In genomic region chr6:160128879-160129516, GRCh38 we compare ENCODE assay signal across 22 cellular contexts. TPM values are rescaled to one million over a fixed set of nuclear protein-coding genes. Genes with fewer than 3 reads are reported as not detected.
A peak's percentile ranks its signal among the peaks of the same experiment; 100 is the strongest.
DNase-seq lines count a peak whose midpoint lies in the region; ATAC-seq, FAIRE-seq and TF ChIP-seq lines count a peak whose summit lies in the region.
"Had no signal": no experiment of that assay in that cellular context is flagged by ENCODE, and none has a peak within 500 bp of the region (broad histone marks: within the 10 kb centered on the region; RNA-seq: fewer than 3 reads in every experiment).

No MANE protein-coding gene starts in this region.

- no peak overlapping the region for H3K4me3 ChIP-seq in K562
- H3K4me3 ChIP-seq in liver (ENCODE audit: low read depth in 1 of 3, low read length in 3 of 3): no peak overlapping the region
- no peak overlapping the region for H3K4me3 ChIP-seq in aorta (ENCODE audit: low read length in 2 of 2)
- H3K4me3 ChIP-seq: GM12878, GM23338 had no signal

- H3K27me3 Mint-ChIP-seq in activated T-cell treated with anti-CD3 and anti-CD28 coated beads, Interleukin-2, amount 50 U/mL, for 72 hours (ENCODE audit: low read depth): no peaks in the 10 kb centered on the region
- no peaks in the 10 kb centered on the region for H3K27me3 Mint-ChIP-seq in activated T-cell treated with anti-CD3 and anti-CD28 coated beads, Interleukin-2, amount 50 U/mL, for 24 hours

- H3K9ac ChIP-seq in K562 (ENCODE audit: insufficient read depth in 1 of 2, low read depth in 2 of 2, low read length in 2 of 2) (no peak overlapping the region), liver (ENCODE audit: low read depth in 1 of 2, low read length in 2 of 2) (no peak overlapping the region)

- H3K4me1 ChIP-seq in K562 (replicated peaks in 1 of 2; ENCODE audit: control insufficient read depth in 2 of 2, insufficient read depth in 2 of 2, low read length in 2 of 2) (peaks cover 0 to 12% of the 10 kb centered on the region in 2 experiments; a peak in 3 of 5 replicates), liver (ENCODE audit: control insufficient read depth in 4 of 4, insufficient read depth in 4 of 4, low read length in 3 of 4) (peaks cover 14 to 66% (median 41%) of the 10 kb centered on the region in 4 donors), aorta (ENCODE audit: control insufficient read depth in 1 of 2, insufficient read depth in 2 of 2, low read length in 2 of 2) (no peaks in the 10 kb centered on the region)

- H3K36me3 Mint-ChIP-seq in activated T-cell treated with anti-CD3 and anti-CD28 coated beads, Interleukin-2, amount 50 U/mL, for 72 hours (ENCODE audit: insufficient read depth in 2 of 2): no peaks in the 10 kb centered on the region
- H3K36me3 Mint-ChIP-seq in activated T-cell treated with anti-CD3 and anti-CD28 coated beads, Interleukin-2, amount 50 U/mL, for 24 hours (ENCODE audit: low read depth): peaks cover 2% of the 10 kb centered on the region
- H3K36me3 Mint-ChIP-seq: CD8-positive, alpha-beta T cell had no signal

- ATAC-seq in activated T-cell treated with anti-CD3 and anti-CD28 coated beads, Interleukin-2, amount 50 U/mL, for 72 hours (replicated peaks in 1 of 2): no peak
- ATAC-seq in K562 (no peak), aorta (ENCODE audit: low FRiP score) (peak; percentile 36)
- ATAC-seq: CD8-positive, alpha-beta T cell; GM12878; GM23338; Panc1 had no signal

- no peaks in the 10 kb centered on the region for H3K9me1 ChIP-seq in K562 (ENCODE audit: control insufficient read depth, insufficient read depth, low read length)

- H3K9me3 Mint-ChIP-seq in activated T-cell treated with anti-CD3 and anti-CD28 coated beads, Interleukin-2, amount 50 U/mL, for 72 hours: no peaks in the 10 kb centered on the region
- H3K9me3 Mint-ChIP-seq in activated T-cell treated with anti-CD3 and anti-CD28 coated beads, Interleukin-2, amount 50 U/mL, for 24 hours: no peaks in the 10 kb centered on the region
- H3K9me3 Mint-ChIP-seq: CD8-positive, alpha-beta T cell had no signal

- in situ Hi-C loops in K562 (cut with MboI): no loop called here

- H3K27ac ChIP-seq in K562 (ENCODE audit: extremely low read depth, low read depth, low read length) (no peak overlapping the region), liver (ENCODE audit: low read depth in 1 of 2, low read length in 2 of 2) (peak overlapping the region; percentile 55 to 63), aorta (ENCODE audit: low read depth in 1 of 2, low read length in 2 of 2) (no peak overlapping the region)

- TF ChIP-seq CTCF in K562 (IDR thresholded peaks at IDR 0.05 in 2 of 3, conservative IDR thresholded peaks at IDR 0.05 in 1 of 3; ENCODE audit: insufficient read depth in 2 of 3, low read depth in 1 of 3, low read length in 3 of 3): no peak
- no peak for TF ChIP-seq CTCF in liver (IDR thresholded peaks at IDR 0.05; ENCODE audit: low read depth, low read length, missing input control)

- H2AFZ ChIP-seq in K562 (ENCODE audit: low read depth, low read length): no peak overlapping the region
- H2AFZ ChIP-seq: GM23338 had no signal

- H3K36me3 ChIP-seq in K562 (ENCODE audit: control insufficient read depth, insufficient read depth, low read length) (no peaks in the 10 kb centered on the region), liver (ENCODE audit: control insufficient read depth in 4 of 4, insufficient read depth in 3 of 4, low read depth in 1 of 4, low read length in 3 of 4) (peaks cover 0 to 21% (median 2%) of the 10 kb centered on the region in 4 donors), aorta (ENCODE audit: control insufficient read depth in 1 of 2, insufficient read depth in 2 of 2, low read length in 1 of 2) (no peaks in the 10 kb centered on the region)

- H3K4me3 Mint-ChIP-seq in activated T-cell treated with anti-CD3 and anti-CD28 coated beads, Interleukin-2, amount 50 U/mL, for 72 hours: no peak overlapping the region
- no peak overlapping the region for H3K4me3 Mint-ChIP-seq in activated T-cell treated with anti-CD3 and anti-CD28 coated beads, Interleukin-2, amount 50 U/mL, for 24 hours
- H3K4me3 Mint-ChIP-seq: CD8-positive, alpha-beta T cell; GM23338 had no signal

- no peak for TF ChIP-seq EP300 in K562 (IDR thresholded peaks at IDR 0.05; ENCODE audit: low read length)

- FAIRE-seq in K562 (lab: Jason Lieb, UNC) (peak; percentile 51), GM12891 (lab: Jason Lieb, UNC) (no peak)
- FAIRE-seq: GM12878 had no signal

- no TSS peak for BruUV-seq in K562 (replicated peaks; lab: Mats Ljungman, UMichigan)

- no peak overlapping the region for H3K4me2 ChIP-seq in K562 (ENCODE audit: insufficient read depth, low read length)
- H3K4me2 ChIP-seq: GM23338 had no signal

- H3K4me1 Mint-ChIP-seq in activated T-cell treated with anti-CD3 and anti-CD28 coated beads, Interleukin-2, amount 50 U/mL, for 72 hours (ENCODE audit: low read depth): peaks cover 7% of the 10 kb centered on the region
- peaks cover 13% of the 10 kb centered on the region for H3K4me1 Mint-ChIP-seq in activated T-cell treated with anti-CD3 and anti-CD28 coated beads, Interleukin-2, amount 50 U/mL, for 24 hours (ENCODE audit: low read depth)

- H3K9me3 ChIP-seq in K562 (replicated peaks; ENCODE audit: control insufficient read depth, insufficient read depth, low read depth, low read length) (no peaks in the 10 kb centered on the region), liver (ENCODE audit: control insufficient read depth in 4 of 4, low read length in 3 of 4) (no peaks in the 10 kb centered on the region), aorta (ENCODE audit: control insufficient read depth, low read length) (no peaks in the 10 kb centered on the region)

- peaks cover 43 to 61% of the 10 kb centered on the region in 2 experiments for H3K27me3 ChIP-seq in K562 (ENCODE audit: control insufficient read depth in 2 of 2, insufficient read depth in 2 of 2, low read length in 2 of 2)
- no peaks in the 10 kb centered on the region for H3K27me3 ChIP-seq in liver (ENCODE audit: control insufficient read depth in 4 of 4, insufficient read depth in 4 of 4, low read length in 3 of 4)
- no peaks in the 10 kb centered on the region for H3K27me3 ChIP-seq in aorta (ENCODE audit: control insufficient read depth in 1 of 2, insufficient read depth in 2 of 2, low read length in 1 of 2)

- peak overlapping the region; percentile 26 for H3K27ac Mint-ChIP-seq in activated T-cell treated with anti-CD3 and anti-CD28 coated beads, Interleukin-2, amount 50 U/mL, for 72 hours
- no peak overlapping the region for H3K27ac Mint-ChIP-seq in activated T-cell treated with anti-CD3 and anti-CD28 coated beads, Interleukin-2, amount 50 U/mL, for 24 hours
- H3K27ac Mint-ChIP-seq: CD8-positive, alpha-beta T cell; GM23338 had no signal

- POLR2A ChIA-PET in K562 (lab: Yijun Ruan, JAX): no interaction called here

- TF ChIP-seq RAD21 in K562 (CRISPR knock-in tag; conservative IDR thresholded peaks at IDR 0.05 in 1 of 2, IDR thresholded peaks at IDR 0.05 in 1 of 2): no peak
- no peak for TF ChIP-seq RAD21 in liver (IDR thresholded peaks at IDR 0.05)

- intact Hi-C loops in K562 (cut with micrococcal nuclease): no loop called here
- intact Hi-C loops in aorta (cut with DNase I): no loop called here

- CTCF ChIA-PET in K562 (lab: Yijun Ruan, JAX; ENCODE audit: low intra/inter-chr PET ratio): interaction anchor here (0.7 kb wide), 1 partner anchor 10 kb away, joined by 4 read pairs; no protein-coding TSS in a partner anchor

- 5% methylated on average over 6 of the region's 6 CpGs for WGBS in K562 (ENCODE audit: insufficient coverage, low coverage, missing lambda C conversion rate)
- WGBS in liver: 81% methylated on average over 6 of the region's 6 CpGs
- WGBS in aorta, 2 donors: 91 to 92% methylated on average over 6 of the region's 6 CpGs

- 0 out of 2 replicates have a peak, but pooled peaks cover 4% of the 10 kb centered on the region for H4K20me1 ChIP-seq in K562 (replicated peaks; ENCODE audit: control insufficient read depth, insufficient read depth, low read length)

- TF ChIP-seq POLR2A in K562 (conservative IDR thresholded peaks at IDR 0.05): no peak
- no peak for TF ChIP-seq POLR2A in GM12891 (IDR thresholded peaks at IDR 0.05; ENCODE audit: low read depth, low read length)

- H3K79me2 ChIP-seq in K562 (ENCODE audit: control insufficient read depth, insufficient read depth, low read length): no peaks in the 10 kb centered on the region

- no peak for DNase-seq in activated T-cell treated with anti-CD3 and anti-CD28 coated beads, Interleukin-2, amount 50 U/mL, for 72 hours
- no peak for DNase-seq in activated T-cell treated with anti-CD3 and anti-CD28 coated beads, Interleukin-2, amount 50 U/mL, for 24 hours
- DNase-seq in K562 (ENCODE audit: extremely low read depth in 1 of 4, low spot score in 3 of 4) (no peak), aorta (no peak), pons (ENCODE audit: low spot score) (no peak), GM12891 (ENCODE audit: insufficient read length, low spot score) (no peak)
- DNase-seq: AML-193; C1 segment of cervical spinal cord; DND-41; KBM-7; MM.1S; NCI-H1048; NCI-H1436 treated with DMSO at 0.1 percent for 48 hours; NCI-H1930; NCI-H510A; NK-92 treated with Interleukin-12 subunit alpha and Interleukin-12 subunit beta, amount 100 ng/mL, for 24 hours; SIG-M5 had no signal

RNA-seq across cellular contexts. Expression of gene SLC22A1, which starts 7.4 kb away (rescaled TPM):
- total RNA-seq in activated T-cell treated with anti-CD3 and anti-CD28 coated beads, Interleukin-2, amount 50 U/mL, for 72 hours: 1 to 10 TPM; 1.5 to 2.4 TPM
- total RNA-seq in K562 (2011; cell fraction: chromatin; rRNA removed; ENCODE audit: low replicate concordance): 0.86 and 0.93 TPM in 2 replicates
- total RNA-seq in K562 (2011; cell fraction: nucleolus; rRNA removed): 0.67 and 0.79 TPM in 2 replicates
- 1.5 and 1.9 TPM in 2 replicates for total RNA-seq in K562 (2011; cell fraction: nucleoplasm; rRNA removed)
- total RNA-seq in K562 (2014; rRNA removed) (0.37 TPM in 1 of 2 replicates, not detected in the other), K562 (2014; rRNA removed; fragmentation: Illumina TruSeq; extraction: Trizol) (0.18 and 0.19 TPM in 2 replicates), K562 (2015; rRNA removed; fragmentation: Illumina TruSeq; extraction: Trizol) (0.33 and 0.45 TPM in 2 replicates), K562 (2021) (0.54 and 0.60 TPM in 2 replicates), liver (100 to 1,000 TPM in 1 of 2 donors, under 1 TPM in 1; 0.79 to 407 TPM), aorta (1 to 10 TPM; 2.5 to 2.8 TPM)
- polyA plus RNA-seq in K562 (2011; rRNA removed) (0.08 and 0.26 TPM in 2 replicates), K562 (2014; fragmentation: Illumina TruSeq; extraction: Trizol) (0.12 TPM in 1 of 2 replicates, not detected in the other), K562 (2014; fragmentation: Nextera tagmentation; extraction: Ambion mirVana) (under 1 TPM in 1 of 2 experiments, not detected in 1; 0.11 TPM), K562 (2014; rRNA removed) (0.24 TPM in 1 of 2 replicates, not detected in the other), liver (1,000 to 10,000 TPM in 1 of 2 donors, 100 to 1,000 TPM in 1; 471 to 1,107 TPM), aorta (1 to 10 TPM in 1 of 2 donors, not detected in 1; 1.4 TPM)
- 0.18 TPM in 1 of 2 replicates, not detected in the other for polyA plus RNA-seq in K562 (2011; cell fraction: cytosol; rRNA removed)
- 0.60 and 0.74 TPM in 2 replicates for polyA plus RNA-seq in K562 (2011; cell fraction: nucleus; rRNA removed)
- 0.14 and 0.25 TPM in 2 replicates for polyA plus RNA-seq in K562 (2012)
- polyA minus RNA-seq in K562 (2011; rRNA and poly(A)+ RNA removed): 0.33 and 0.56 TPM in 2 replicates
- not detected in 2 replicates for polyA minus RNA-seq in K562 (2011; cell fraction: cytosol; rRNA and poly(A)+ RNA removed)
- 0.67 TPM in 2 replicates for polyA minus RNA-seq in K562 (2011; cell fraction: nucleus; rRNA and poly(A)+ RNA removed)
- 1.2 TPM for polyA plus RNA-seq in GM12891 (2012; ENCODE audit: low read depth, missing spikeins)

Comparison
In these comparisons a context has a peak if more than half of its experiments do, and no peak if none do; other contexts are left out.
1. H3K27ac ChIP-seq: peak in liver (2 of 2); none in K562 (single experiment) and aorta (0 of 2).